Comparison of ENCODE assay signal across 8 cellular contexts in the genomic region with DNA sequence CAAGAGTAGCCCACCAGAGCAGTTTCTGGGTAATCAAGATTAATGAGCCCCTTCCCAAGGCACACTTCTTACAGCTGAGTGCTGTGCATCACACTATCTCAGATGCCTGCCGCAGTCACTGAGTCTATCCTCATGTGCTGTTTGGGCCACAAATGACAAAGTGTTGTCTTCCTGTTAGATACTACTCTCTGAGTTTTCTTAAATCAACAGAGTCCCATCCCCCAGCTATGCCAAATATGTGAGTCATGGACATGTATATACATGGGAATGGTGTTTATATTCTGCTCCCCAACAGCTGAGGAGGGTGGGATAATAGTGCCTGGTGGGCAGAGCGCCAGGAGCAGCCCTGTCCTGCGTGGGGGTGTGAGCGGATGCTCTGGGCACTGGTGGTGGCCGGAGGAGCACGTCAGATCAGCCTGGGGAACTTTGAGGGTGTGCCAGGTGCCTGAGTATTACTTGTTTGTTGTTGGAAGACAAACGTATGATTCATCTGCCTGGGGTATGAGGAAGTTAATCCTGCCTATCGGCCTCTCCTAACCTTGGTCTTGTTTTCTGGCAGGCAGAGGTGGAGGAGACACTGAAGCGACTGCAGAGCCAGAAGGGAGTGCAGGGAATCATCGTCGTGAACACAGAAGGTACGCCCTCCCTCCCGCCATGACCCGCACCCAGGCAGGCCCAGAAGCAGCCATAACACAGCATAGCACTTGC. TPM values are rescaled to one million over a fixed set of nuclear protein-coding genes. Genes with fewer than 3 reads are reported as not detected.
A peak's percentile ranks its signal among the peaks of the same experiment; 100 is the strongest.
DNase-seq lines count a peak whose midpoint lies in the region; ATAC-seq lines count a peak whose summit lies in the region.

No MANE protein-coding gene starts in this region.

- intact Hi-C loops in cardiac septum (cut with DNase I) = loop anchor here (5.0 kb wide), 2 partner anchors 51 to 214 kb away; no protein-coding TSS in a partner anchor

- DNase-seq in NCI-H345 (lab: John Stamatoyannopoulos, UW) (peak; percentile 21), NCI-H345 treated with DMSO at 0.1 percent for 48 hours (lab: John Stamatoyannopoulos, UW; ENCODE audit: unreplicated experiment) (no peak), cardiac septum (ENCODE audit: low spot score) (peak; percentile 77), renal cortical epithelial cell (ENCODE audit: low read depth) (peak; percentile 100), activated gamma-delta T cell (lab: John Stamatoyannopoulos, UW) (no peak), NCI-H2171 treated with DMSO at 0.1 percent for 48 hours (lab: John Stamatoyannopoulos, UW) (no peak)
- peak; percentile 40 for DNase-seq in activated CD8-positive, alpha-beta memory T cell treated with anti-CD3 and anti-CD28 coated beads, Interleukin-2, amount 50 U/mL, for 48 hours

- no peak for ATAC-seq in HG03159 (IDR thresholded peaks at IDR 0.05; ENCODE audit: unreplicated experiment)

RNA-seq across cellular contexts. Expression of a gene that starts 9.6 kb away (rescaled TPM):
- 157 TPM for total RNA-seq in cardiac septum
- 30.6 and 60.1 TPM in 2 replicates for total RNA-seq in renal cortical epithelial cell

RNA-seq across cellular contexts. Expression of a gene that starts 32.7 kb away (rescaled TPM):
- 61.0 TPM for total RNA-seq in cardiac septum
- total RNA-seq in renal cortical epithelial cell = 14.9 and 43.3 TPM in 2 replicates

Comparison
In these comparisons a context has a peak if more than half of its experiments do, and no peak if none do; other contexts are left out.
1. DNase-seq: peak in NCI-H345 (single experiment), activated CD8-positive, alpha-beta memory T cell treated with anti-CD3 and anti-CD28 coated beads, Interleukin-2, amount 50 U/mL, for 48 hours (single experiment), cardiac septum (single experiment) and renal cortical epithelial cell (single experiment); none in NCI-H345 treated with DMSO at 0.1 percent for 48 hours (single experiment), activated gamma-delta T cell (single experiment) and NCI-H2171 treated with DMSO at 0.1 percent for 48 hours (single experiment).